In genomic region chr19:55579766-55580621, GRCh38 we compare ENCODE assay signal across 8 cellular contexts. TPM values are rescaled to one million over a fixed set of nuclear protein-coding genes. Genes with fewer than 3 reads are reported as not detected.
DNase-seq lines count a peak whose midpoint lies in the region; ATAC-seq, FAIRE-seq and TF ChIP-seq lines count a peak whose summit lies in the region.

No MANE protein-coding gene starts in this region.

- H3K4me3 Mint-ChIP-seq in activated T-cell treated with anti-CD3 and anti-CD28 coated beads, Interleukin-2, amount 50 U/mL, for 4 hours: peak overlapping the region; percentile 88

- no peaks in the 10 kb centered on the region for H3F3A ChIP-seq in PC-3 (ENCODE audit: low read length, unreplicated experiment)

- H4K5ac ChIP-seq in H1 (ENCODE audit: insufficient read length, low read depth, low read length): peak overlapping the region; percentile 100

- peaks cover 6% of the 10 kb centered on the region; the same call in 1 of the 2 replicates for H3K4me1 ChIP-seq in PC-3 (ENCODE audit: insufficient read depth, low read length)
- no peaks in the 10 kb centered on the region for H3K4me1 ChIP-seq in H1 (replicated peaks in 1 of 4; ENCODE audit: control insufficient read depth in 3 of 4, insufficient read depth in 4 of 4, low read length in 3 of 4)
- peaks cover 15% of the 10 kb centered on the region for H3K4me1 ChIP-seq in mononuclear cell (ENCODE audit: insufficient read depth, low read length)

- H3K36me3 ChIP-seq in PC-3 (ENCODE audit: low read depth, low read length): no peaks in the 10 kb centered on the region; the same call in 1 of the 2 replicates
- peaks cover 7 to 23% (median 9%) of the 10 kb centered on the region in 4 experiments; a peak in 7 of 8 replicates for H3K36me3 ChIP-seq in H1 (ENCODE audit: control insufficient read depth in 2 of 4, insufficient read depth in 4 of 4, low read length in 3 of 4)

- H3K9ac ChIP-seq in PC-3 (ENCODE audit: low read length) (peak overlapping the region; percentile 98), H1 (replicated peaks in 1 of 4; ENCODE audit: extremely low read depth in 1 of 4, low read depth in 3 of 4, low read length in 3 of 4) (peak overlapping the region; percentile 70 to 80 (median 73))

- H2AFZ ChIP-seq in PC-3 (ENCODE audit: low read length) (peak overlapping the region; percentile 98), H1 (ENCODE audit: low read length) (no peak overlapping the region)

- no peak for DNase-seq in activated T-cell treated with anti-CD3 and anti-CD28 coated beads, Interleukin-2, amount 50 U/mL, for 4 hours
- DNase-seq in activated T-cell treated with anti-CD3 and anti-CD28 coated beads for 4 hours (no peak), PC-3 (peak; percentile 25), H1 (ENCODE audit: low read depth in 1 of 2, low spot score in 2 of 2) (peak in 1 of 2 experiments; percentile 60), T-helper 9 cell (no peak), SW 1271 (lab: John Stamatoyannopoulos, UW) (no peak)

- peak overlapping the region; percentile 75; the same call in 1 of the 2 replicates for H2AK5ac ChIP-seq in H1 (ENCODE audit: low read depth, low read length)

- H3K27me3 Mint-ChIP-seq in activated T-cell treated with anti-CD3 and anti-CD28 coated beads, Interleukin-2, amount 50 U/mL, for 4 hours (ENCODE audit: low read depth): no peaks in the 10 kb centered on the region

- peak overlapping the region; percentile 91 for H3K56ac ChIP-seq in H1 (replicated peaks; ENCODE audit: insufficient read length, low read depth, low read length)

- H3K18ac ChIP-seq in H1 (ENCODE audit: extremely low read depth, low read length): peak overlapping the region; percentile 96; the same call in 1 of the 2 replicates

- H3K14ac ChIP-seq in H1 (ENCODE audit: insufficient read length): no peak overlapping the region

- POLR2A ChIA-PET in PC-3 (lab: Charles Lee; ENCODE audit: unreplicated experiment) (no interaction called here), H1 (lab: Charles Lee; ENCODE audit: partially characterized antibody) (interaction anchor here (0.6 to 2.7 kb wide), 9 partner anchors 9 to 300 kb away, joined by 3 to 27 read pairs (median 3); partner anchors contain the start of genes FIZ1, HSPBP1 and ZNF865)

- H3K79me1 ChIP-seq in H1 (ENCODE audit: low read depth, low read length): peaks cover 8% of the 10 kb centered on the region; the same call in 1 of the 2 replicates

- peaks cover 21% of the 10 kb centered on the region for H3K4me1 Mint-ChIP-seq in activated T-cell treated with anti-CD3 and anti-CD28 coated beads, Interleukin-2, amount 50 U/mL, for 4 hours (ENCODE audit: low read depth)

- peak overlapping the region; percentile 97 for H4K8ac ChIP-seq in H1 (ENCODE audit: extremely low read depth, insufficient read depth, low read length)

- H2BK15ac ChIP-seq in H1 (ENCODE audit: low read length): 0 out of 2 replicates have a peak overlapping the region, but pooled peaks have one; percentile 88

- peak overlapping the region; percentile 60 for H3K27ac ChIP-seq in PC-3 (ENCODE audit: low read length)
- H3K27ac ChIP-seq in H1 (ENCODE audit: low read depth, low read length): peak overlapping the region; percentile 81; the same call in 1 of the 2 replicates

- peak; percentile 26 to 36 for ATAC-seq in activated T-cell treated with anti-CD3 and anti-CD28 coated beads, Interleukin-2, amount 50 U/mL, for 4 hours
- peak; percentile 58 for ATAC-seq in PC-3
- no peak for ATAC-seq in GM21717 (IDR thresholded peaks at IDR 0.05; ENCODE audit: unreplicated experiment)

- intact Hi-C loops in PC-3 (cut with micrococcal nuclease): loop anchor here (2.0 kb wide), 2 partner anchors 19 to 31 kb away; partner anchors contain the start of gene FIZ1

- no peaks in the 10 kb centered on the region for H3K9me3 Mint-ChIP-seq in activated T-cell treated with anti-CD3 and anti-CD28 coated beads, Interleukin-2, amount 50 U/mL, for 4 hours

- H3K9me3 ChIP-seq in PC-3 (ENCODE audit: low read length) (no peaks in the 10 kb centered on the region), H1 (ENCODE audit: insufficient read depth in 2 of 2, low read depth in 1 of 2, low read length in 1 of 2) (no peaks in the 10 kb centered on the region), mononuclear cell (ENCODE audit: low read depth, low read length) (no peaks in the 10 kb centered on the region)

- BruUV-seq in PC-3 (replicated peaks; lab: Mats Ljungman, UMichigan): TSS peak; percentile 36

- H3K4ac ChIP-seq in H1 (replicated peaks; ENCODE audit: insufficient read length, low read depth, low read length): peak overlapping the region; percentile 80

- H3K23me2 ChIP-seq in H1 (ENCODE audit: low read depth, low read length): peaks cover 6% of the 10 kb centered on the region; the same call in 1 of the 2 replicates

- peaks cover 14% of the 10 kb centered on the region for H3K36me3 Mint-ChIP-seq in activated T-cell treated with anti-CD3 and anti-CD28 coated beads, Interleukin-2, amount 50 U/mL, for 4 hours (ENCODE audit: insufficient read depth)

- H2BK12ac ChIP-seq in H1 (ENCODE audit: low read depth, low read length): no peak overlapping the region

- peak overlapping the region; percentile 92; the same call in 1 of the 2 replicates for H2BK5ac ChIP-seq in H1 (ENCODE audit: low read depth, low read length)

- H3K4me2 ChIP-seq in PC-3 (ENCODE audit: low read length): peak overlapping the region; percentile 88
- H3K4me2 ChIP-seq in H1 (ENCODE audit: insufficient read depth in 1 of 2, low read depth in 2 of 2, low read length in 2 of 2): peak overlapping the region; percentile 74 to 99

- no peak for TF ChIP-seq CTCF in PC-3 (conservative IDR thresholded peaks at IDR 0.05; ENCODE audit: low read depth, low read length)
- no peak for TF ChIP-seq CTCF in H1 (IDR thresholded peaks at IDR 0.05; ENCODE audit: control extremely low read depth in 1 of 3, insufficient read depth in 1 of 3, low read depth in 1 of 3, low read length in 3 of 3)

- H3K23ac ChIP-seq in H1 (ENCODE audit: insufficient read length): no peak overlapping the region

- H2BK20ac ChIP-seq in H1 (ENCODE audit: low read length): no peak overlapping the region

- H3K4me3 ChIP-seq in PC-3 (ENCODE audit: low read length) (peak overlapping the region; percentile 93), H1 (ENCODE audit: extremely low read depth in 1 of 4, insufficient read depth in 2 of 4, low read depth in 3 of 4, low read length in 4 of 4) (peak overlapping the region; percentile 73 to 92 (median 74)), mononuclear cell (ENCODE audit: low read length) (peak overlapping the region; percentile 43)

- TF ChIP-seq EP300 in H1 (IDR thresholded peaks at IDR 0.05; ENCODE audit: borderline replicate concordance in 1 of 2, low read depth in 2 of 2, low read length in 2 of 2): no peak

- CTCF ChIA-PET in PC-3 (lab: Charles Lee): no interaction called here
- CTCF ChIA-PET in H1 (lab: Charles Lee; ENCODE audit: partially characterized antibody): interaction anchor here (1.1 to 1.4 kb wide), 2 partner anchors 23 to 113 kb away, joined by 3 to 4 read pairs; no protein-coding TSS in a partner anchor

- TF ChIP-seq POLR2A in H1 (IDR thresholded peaks at IDR 0.05; ENCODE audit: control extremely low read depth in 1 of 2, low read depth in 2 of 2, low read length in 2 of 2): no peak

- H3K9me2 ChIP-seq in PC-3 (replicated peaks; ENCODE audit: low read length): no peaks in the 10 kb centered on the region

- no peak for FAIRE-seq in H1 (lab: Jason Lieb, UNC)

- no peak for TF ChIP-seq RAD21 in H1 (IDR thresholded peaks at IDR 0.05 in 1 of 2, conservative IDR thresholded peaks at IDR 0.05 in 1 of 2; ENCODE audit: low read depth in 2 of 2, low read length in 2 of 2)

- H2BK120ac ChIP-seq in H1 (replicated peaks; ENCODE audit: low read depth, low read length): no peak overlapping the region

- H4K91ac ChIP-seq in H1 (replicated peaks; ENCODE audit: insufficient read length, low read length): peak overlapping the region; percentile 85

- peaks cover 24% of the 10 kb centered on the region for H3K79me2 ChIP-seq in PC-3 (ENCODE audit: low read length)
- peaks cover 5 to 6% of the 10 kb centered on the region in 2 experiments; a peak in 3 of 4 replicates for H3K79me2 ChIP-seq in H1 (ENCODE audit: control insufficient read depth in 1 of 2, insufficient read depth in 2 of 2, low read length in 2 of 2)

- H4K20me1 ChIP-seq in PC-3 (ENCODE audit: low read length) (no peaks in the 10 kb centered on the region), H1 (replicated peaks in 1 of 2; ENCODE audit: control insufficient read depth in 1 of 2, insufficient read depth in 2 of 2, low read length in 2 of 2) (peaks cover 0 to 4% of the 10 kb centered on the region in 2 experiments)

- H3K27me3 ChIP-seq in PC-3 (ENCODE audit: low read length) (no peaks in the 10 kb centered on the region), H1 (replicated peaks in 1 of 4; ENCODE audit: control insufficient read depth in 3 of 4, extremely low read depth in 1 of 4, insufficient read depth in 3 of 4, low read length in 3 of 4) (no peaks in the 10 kb centered on the region), mononuclear cell (ENCODE audit: insufficient read depth, low read length) (no peaks in the 10 kb centered on the region)

- WGBS in H1 (ENCODE audit: extremely low coverage in 1 of 2, insufficient coverage in 1 of 2, insufficient read length in 1 of 2, insufficient replicate concordance in 2 of 2, low coverage in 1 of 2, low lambda C conversion rate in 2 of 2, missing lambda C conversion rate in 1 of 2), 2 experiments: 21% methylated on average over 13 of the region's 20 CpGs; no CpG with 5 or more reads in 1 of the 2 experiments

RNA-seq across cellular contexts. Expression of gene ZNF579, which starts 0.7 kb away (rescaled TPM):
- 10 to 100 TPM; 10.1 to 12.2 (median 11.0) TPM for total RNA-seq in activated T-cell treated with anti-CD3 and anti-CD28 coated beads, Interleukin-2, amount 50 U/mL, for 4 hours
- total RNA-seq in PC-3 (2014; rRNA removed) (13.5 and 26.1 TPM in 2 replicates), mononuclear cell (2.7 TPM)
- total RNA-seq in H1 (2021; fragmentation: NEBNext Ultra II Directional; extraction: Animal tissue kit (Norgen Biotek cat#: 25700)): 18.9 and 19.0 TPM in 2 replicates
- 10.0 and 16.4 TPM in 2 replicates for polyA plus RNA-seq in H1 (2011; rRNA removed)
- 10.7 TPM for polyA plus RNA-seq in H1 (2011; cell fraction: cytosol; rRNA removed)
- polyA plus RNA-seq in H1 (2011; cell fraction: nucleus; rRNA removed): 17.3 TPM
- polyA plus RNA-seq in H1 (2012, experiment 1 of 2): 9.1 to 16.9 TPM (median 15.6 TPM) in 4 replicates
- polyA plus RNA-seq in H1 (2012, experiment 2 of 2): 7.5 TPM
- polyA plus RNA-seq in H1 (2013, experiment 1 of 2): 22.8 TPM
- polyA plus RNA-seq in H1 (2013, experiment 2 of 2): 19.2 TPM
- 2.1 and 4.3 TPM in 2 replicates for polyA minus RNA-seq in H1 (2011; rRNA and poly(A)+ RNA removed)
- 9.6 TPM for polyA minus RNA-seq in H1 (2011; cell fraction: cytosol; rRNA and poly(A)+ RNA removed)
- polyA minus RNA-seq in H1 (2011; cell fraction: nucleus; rRNA and poly(A)+ RNA removed): 14.9 TPM

RNA-seq across cellular contexts. Expression of gene FIZ1, which starts 19.3 kb away (rescaled TPM):
- total RNA-seq in activated T-cell treated with anti-CD3 and anti-CD28 coated beads, Interleukin-2, amount 50 U/mL, for 4 hours: 10 to 100 TPM; 31.4 to 35.5 (median 34.4) TPM
- 11.6 and 11.7 TPM in 2 replicates for total RNA-seq in PC-3 (2014; rRNA removed)
- total RNA-seq in H1 (2021; fragmentation: NEBNext Ultra II Directional; extraction: Animal tissue kit (Norgen Biotek cat#: 25700)): 17.6 and 18.5 TPM in 2 replicates
- 9.1 and 13.0 TPM in 2 replicates for polyA plus RNA-seq in H1 (2011; rRNA removed)
- polyA plus RNA-seq in H1 (2011; cell fraction: cytosol; rRNA removed): 9.1 TPM
- 14.5 TPM for polyA plus RNA-seq in H1 (2011; cell fraction: nucleus; rRNA removed)
- polyA plus RNA-seq in H1 (2012, experiment 1 of 2): 12.0 to 16.3 TPM (median 15.0 TPM) in 4 replicates
- 12.9 TPM for polyA plus RNA-seq in H1 (2012, experiment 2 of 2)
- polyA plus RNA-seq in H1 (2013, experiment 1 of 2): 11.5 TPM
- 11.4 TPM for polyA plus RNA-seq in H1 (2013, experiment 2 of 2)
- polyA minus RNA-seq in H1 (2011; rRNA and poly(A)+ RNA removed): 4.7 and 6.3 TPM in 2 replicates
- 7.6 TPM for polyA minus RNA-seq in H1 (2011; cell fraction: cytosol; rRNA and poly(A)+ RNA removed)
- 6.5 TPM for polyA minus RNA-seq in H1 (2011; cell fraction: nucleus; rRNA and poly(A)+ RNA removed)
- 2.2 TPM for total RNA-seq in mononuclear cell

RNA-seq across cellular contexts. Expression of gene ZNF524, which starts 20.1 kb away (rescaled TPM):
- 10 to 100 TPM; 12.5 to 12.6 (median 12.6) TPM for total RNA-seq in activated T-cell treated with anti-CD3 and anti-CD28 coated beads, Interleukin-2, amount 50 U/mL, for 4 hours
- 27.7 and 33.1 TPM in 2 replicates for total RNA-seq in PC-3 (2014; rRNA removed)
- total RNA-seq in H1 (2021; fragmentation: NEBNext Ultra II Directional; extraction: Animal tissue kit (Norgen Biotek cat#: 25700)): 4.7 and 5.4 TPM in 2 replicates
- polyA plus RNA-seq in H1 (2011; rRNA removed): 4.4 and 7.0 TPM in 2 replicates
- polyA plus RNA-seq in H1 (2011; cell fraction: cytosol; rRNA removed): 3.9 TPM
- 7.3 TPM for polyA plus RNA-seq in H1 (2011; cell fraction: nucleus; rRNA removed)
- 1.3 to 4.2 TPM (median 3.6 TPM) in 4 replicates for polyA plus RNA-seq in H1 (2012, experiment 1 of 2)
- 2.7 TPM for polyA plus RNA-seq in H1 (2012, experiment 2 of 2)
- 2.8 TPM for polyA plus RNA-seq in H1 (2013, experiment 1 of 2)
- 3.4 TPM for polyA plus RNA-seq in H1 (2013, experiment 2 of 2)
- polyA minus RNA-seq in H1 (2011; rRNA and poly(A)+ RNA removed): 0.73 and 0.79 TPM in 2 replicates
- polyA minus RNA-seq in H1 (2011; cell fraction: cytosol; rRNA and poly(A)+ RNA removed): 4.3 TPM
- polyA minus RNA-seq in H1 (2011; cell fraction: nucleus; rRNA and poly(A)+ RNA removed): 6.0 TPM
- total RNA-seq in mononuclear cell: 9.6 TPM

RNA-seq across cellular contexts. Expression of gene ZNF865, which starts 25.5 kb away (rescaled TPM):
- total RNA-seq in activated T-cell treated with anti-CD3 and anti-CD28 coated beads, Interleukin-2, amount 50 U/mL, for 4 hours: 10 to 100 TPM; 14.5 to 15.9 (median 15.4) TPM
- total RNA-seq in PC-3 (2014; rRNA removed) (5.5 and 8.2 TPM in 2 replicates), mononuclear cell (3.3 TPM)
- total RNA-seq in H1 (2021; fragmentation: NEBNext Ultra II Directional; extraction: Animal tissue kit (Norgen Biotek cat#: 25700)): 13.6 and 14.6 TPM in 2 replicates
- 3.5 and 5.9 TPM in 2 replicates for polyA plus RNA-seq in H1 (2011; rRNA removed)
- 3.2 TPM for polyA plus RNA-seq in H1 (2011; cell fraction: cytosol; rRNA removed)
- polyA plus RNA-seq in H1 (2011; cell fraction: nucleus; rRNA removed): 5.2 TPM
- polyA plus RNA-seq in H1 (2012, experiment 1 of 2): 4.2 to 8.5 TPM (median 7.3 TPM) in 4 replicates
- polyA plus RNA-seq in H1 (2012, experiment 2 of 2): 3.5 TPM
- 8.2 TPM for polyA plus RNA-seq in H1 (2013, experiment 1 of 2)
- polyA plus RNA-seq in H1 (2013, experiment 2 of 2): 8.3 TPM
- 0.49 and 1.1 TPM in 2 replicates for polyA minus RNA-seq in H1 (2011; rRNA and poly(A)+ RNA removed)
- polyA minus RNA-seq in H1 (2011; cell fraction: cytosol; rRNA and poly(A)+ RNA removed): 6.8 TPM
- polyA minus RNA-seq in H1 (2011; cell fraction: nucleus; rRNA and poly(A)+ RNA removed): 5.9 TPM

RNA-seq across cellular contexts. Expression of gene SBK3, which starts 34.7 kb away (rescaled TPM):
- total RNA-seq in activated T-cell treated with anti-CD3 and anti-CD28 coated beads, Interleukin-2, amount 50 U/mL, for 4 hours: not detected
- total RNA-seq in PC-3 (2014; rRNA removed) (0.46 TPM in 1 of 2 replicates, not detected in the other), mononuclear cell (not detected)
- 0.76 and 0.94 TPM in 2 replicates for total RNA-seq in H1 (2021; fragmentation: NEBNext Ultra II Directional; extraction: Animal tissue kit (Norgen Biotek cat#: 25700))
- polyA plus RNA-seq in H1 (2011; rRNA removed): 1.5 and 2.8 TPM in 2 replicates
- polyA plus RNA-seq in H1 (2011; cell fraction: cytosol; rRNA removed): 1.5 TPM
- 2.7 TPM for polyA plus RNA-seq in H1 (2011; cell fraction: nucleus; rRNA removed)
- 0.65 to 1.9 TPM (median 1.5 TPM) in 4 replicates for polyA plus RNA-seq in H1 (2012, experiment 1 of 2)
- polyA plus RNA-seq in H1 (2012, experiment 2 of 2): 1.1 TPM
- polyA plus RNA-seq in H1 (2013, experiment 1 of 2): 0.53 TPM
- 0.48 TPM for polyA plus RNA-seq in H1 (2013, experiment 2 of 2)
- polyA minus RNA-seq in H1 (2011; rRNA and poly(A)+ RNA removed): 0.28 and 0.37 TPM in 2 replicates
- polyA minus RNA-seq in H1 (2011; cell fraction: cytosol; rRNA and poly(A)+ RNA removed): 1.5 TPM
- polyA minus RNA-seq in H1 (2011; cell fraction: nucleus; rRNA and poly(A)+ RNA removed): 0.70 TPM

Comparison
In these comparisons a context has a peak if more than half of its experiments do, and no peak if none do; other contexts are left out.
1. H3K4me3 ChIP-seq: peak in every context shown above with its lines; median percentile 93 in PC-3; 74 in H1; 43 in mononuclear cell.